Comparison of ENCODE assay signal across 1 cellular context in genomic region chr17:76147211-76148014, GRCh38.
TF ChIP-seq lines count a peak whose summit lies in the region.

No MANE protein-coding gene starts in this region.

TF ChIP-seq in endothelial cell of umbilical vein, 7 proteins besides CTCF, POLR2A, EP300 and RAD21 (continued from another document):
- TF ChIP-seq POLR2AphosphoS5 (IDR thresholded peaks at IDR 0.05; ENCODE audit: insufficient read depth, low read depth, low read length) (no peak), MYC (IDR thresholded peaks at IDR 0.05; ENCODE audit: low read depth, low read length) (no peak), EZH2 (IDR thresholded peaks at IDR 0.05; ENCODE audit: borderline replicate concordance, low read depth, low read length, severe bottlenecking) (no peak), JUN (IDR thresholded peaks at IDR 0.05; ENCODE audit: borderline replicate concordance, insufficient read depth, insufficient read length, low read depth) (no peak)
